In genomic region chr6:167046861-167047495, GRCh38 we compare ENCODE assay signal across 9 cellular contexts. TPM values are rescaled to one million over a fixed set of nuclear protein-coding genes. Genes with fewer than 3 reads are reported as not detected.
DNase-seq lines count a peak whose midpoint lies in the region; ATAC-seq, FAIRE-seq and TF ChIP-seq lines count a peak whose summit lies in the region.
"Had no signal": no experiment of that assay in that cellular context is flagged by ENCODE, and none has a peak within 500 bp of the region (broad histone marks: within the 10 kb centered on the region; RNA-seq: fewer than 3 reads in every experiment).

No MANE protein-coding gene starts in this region.

- in situ Hi-C loops in GM12878 (cut with MboI), result no loop called here

- no peaks in the 10 kb centered on the region for H3K36me3 ChIP-seq in CD8-positive, alpha-beta T cell (ENCODE audit: insufficient read depth, low read length)
- no peaks in the 10 kb centered on the region; a peak in 2 of 4 replicates for H3K36me3 ChIP-seq in GM12878 (ENCODE audit: control insufficient read depth in 2 of 2, insufficient read depth in 2 of 2, low read length in 1 of 2)
- no peaks in the 10 kb centered on the region for H3K36me3 ChIP-seq in PC-9 (ENCODE audit: low read depth)

- no peaks in the 10 kb centered on the region for H3K27me3 Mint-ChIP-seq in CD8-positive, alpha-beta T cell (ENCODE audit: low read depth)

- H3K9ac ChIP-seq in GM12878 (ENCODE audit: control insufficient read depth, insufficient read depth, low read length), result peak overlapping the region; percentile 58

- CTCF ChIA-PET in CD8-positive, alpha-beta T cell (lab: Charles Lee), result interaction anchor here (0.9 to 1.2 kb wide), 2 partner anchors 54 to 57 kb away, joined by 3 read pairs; no protein-coding TSS in a partner anchor
- CTCF ChIA-PET in GM12878 (lab: Yijun Ruan, JAX), result interaction anchor here (0.6 to 2.7 kb wide), 19 partner anchors 10 to 274 kb away, joined by 3 to 20 read pairs (median 5); partner anchors contain the start of genes CCR6 and CEP43
- CTCF ChIA-PET in PC-9 (lab: Charles Lee), result no interaction called here

- H3K36me3 Mint-ChIP-seq in CD8-positive, alpha-beta T cell, result peaks cover 11% of the 10 kb centered on the region

- FAIRE-seq in GM12878 (lab: Jason Lieb, UNC), result peak; percentile 54

- no peak for TF ChIP-seq RAD21 in GM12878 (IDR thresholded peaks at IDR 0.05; ENCODE audit: insufficient read depth, low read depth, low read length)

- H3K4me2 ChIP-seq in GM12878 (ENCODE audit: control insufficient read depth, insufficient read depth) (peak overlapping the region; percentile 58), PC-9 (no peak overlapping the region)

- H3K9me3 ChIP-seq in CD8-positive, alpha-beta T cell (ENCODE audit: low read length), result no peaks in the 10 kb centered on the region
- no peaks in the 10 kb centered on the region for H3K9me3 ChIP-seq in GM12878 (replicated peaks; ENCODE audit: control insufficient read depth, insufficient read depth, low read length)
- H3K9me3 ChIP-seq in PC-9 (ENCODE audit: insufficient read depth, low read depth), result no peaks in the 10 kb centered on the region

- no peak for DNase-seq in CD8-positive, alpha-beta T cell
- DNase-seq in GM12878 (ENCODE audit: low read depth, low spot score) (no peak), PC-9 (no peak)
- no peak for DNase-seq in central memory CD4-positive, alpha-beta T cell
- DNase-seq: NK-92 treated with Interleukin-12 subunit alpha and Interleukin-12 subunit beta, amount 100 ng/mL, for 24 hours had no signal

- H3F3A ChIP-seq in PC-9 (ENCODE audit: insufficient read depth, low read depth), result no peaks in the 10 kb centered on the region

- no peaks in the 10 kb centered on the region for H3K9me2 ChIP-seq in PC-9 (ENCODE audit: insufficient read depth)

- H2AFZ ChIP-seq in GM12878 (ENCODE audit: control insufficient read depth, low read depth, low read length) (peak overlapping the region; percentile 89; the same call in 1 of the 2 replicates), PC-9 (no peak overlapping the region)

- no peak overlapping the region for H3K4me3 ChIP-seq in CD8-positive, alpha-beta T cell (ENCODE audit: low read depth, low read length)
- no peak overlapping the region for H3K4me3 ChIP-seq in GM12878
- no peak overlapping the region for H3K4me3 ChIP-seq in PC-9

- H3K27me3 ChIP-seq in CD8-positive, alpha-beta T cell (ENCODE audit: insufficient read depth, low read length), result no peaks in the 10 kb centered on the region
- H3K27me3 ChIP-seq in GM12878 (replicated peaks in 1 of 2; ENCODE audit: control insufficient read depth in 2 of 2, insufficient read depth in 2 of 2, low read length in 1 of 2) (no peaks in the 10 kb centered on the region), PC-9 (ENCODE audit: insufficient read depth, low read depth) (no peaks in the 10 kb centered on the region)

- no peak for TF ChIP-seq EP300 in GM12878 (IDR thresholded peaks at IDR 0.05; ENCODE audit: borderline replicate concordance in 1 of 2, control insufficient read depth in 1 of 2, low read depth in 2 of 2, low read length in 2 of 2)

- H4K20me1 ChIP-seq in GM12878 (ENCODE audit: control insufficient read depth, insufficient read depth) (no peaks in the 10 kb centered on the region), PC-9 (ENCODE audit: insufficient read depth) (no peaks in the 10 kb centered on the region)

- no peak for TF ChIP-seq POLR2A in GM12878 (IDR thresholded peaks at IDR 0.05; ENCODE audit: low read depth, low read length)

- RAD21 ChIA-PET in GM12878 (lab: Charles Lee; ENCODE audit: unreplicated experiment), result interaction anchor here (1.1 to 2.8 kb wide), 22 partner anchors 9 to 171 kb away, joined by 3 to 41 read pairs (median 8); partner anchors contain the start of genes CCR6, CEP43 and RNASET2

- H3K27ac Mint-ChIP-seq in CD8-positive, alpha-beta T cell, result peak overlapping the region; percentile 62

- BruUV-seq in GM12878 (replicated peaks; lab: Mats Ljungman, UMichigan) (TSS peak; percentile 97), PC-9 (replicated peaks; lab: Mats Ljungman, UMichigan) (no TSS peak)

- no peaks in the 10 kb centered on the region for H3K9me3 Mint-ChIP-seq in CD8-positive, alpha-beta T cell

- no peak overlapping the region for H3K27ac ChIP-seq in CD8-positive, alpha-beta T cell (ENCODE audit: low read depth, low read length)
- peak overlapping the region; percentile 89 for H3K27ac ChIP-seq in GM12878 (ENCODE audit: control insufficient read depth, insufficient read depth)
- no peak overlapping the region for H3K27ac ChIP-seq in PC-9

- WGBS in GM12878 (ENCODE audit: insufficient coverage, insufficient replicate concordance, low lambda C conversion rate, missing lambda C conversion rate), result 37% methylated on average over 8 of the region's 8 CpGs

- H3K79me2 ChIP-seq in GM12878 (ENCODE audit: control insufficient read depth, insufficient read depth, low read length) (no peaks in the 10 kb centered on the region), PC-9 (ENCODE audit: low read depth) (no peaks in the 10 kb centered on the region)

- H3K4me1 ChIP-seq in CD8-positive, alpha-beta T cell (ENCODE audit: insufficient read depth, low read length), result peaks cover 15% of the 10 kb centered on the region
- peaks cover 42% of the 10 kb centered on the region for H3K4me1 ChIP-seq in GM12878 (ENCODE audit: control insufficient read depth, insufficient read depth, low read length)
- no peaks in the 10 kb centered on the region for H3K4me1 ChIP-seq in PC-9 (replicated peaks; ENCODE audit: insufficient read depth)

- POLR2A ChIA-PET in CD8-positive, alpha-beta T cell (lab: Charles Lee), result interaction anchor here (1.2 to 1.6 kb wide), 2 partner anchors 10 to 13 kb away, joined by 4 to 6 read pairs; no protein-coding TSS in a partner anchor
- POLR2A ChIA-PET in GM12878 (lab: Charles Lee) (interaction anchor here (0.6 to 3.6 kb wide), 9 partner anchors 9 to 259 kb away, joined by 3 to 22 read pairs (median 7); partner anchors contain the start of gene CCR6), PC-9 (lab: Charles Lee; ENCODE audit: unreplicated experiment) (no interaction called here)

- ATAC-seq in CD8-positive, alpha-beta T cell, result peak; percentile 21
- ATAC-seq in GM19467 (IDR thresholded peaks at IDR 0.05; ENCODE audit: unreplicated experiment) (peak; percentile 25), HG03135 (IDR thresholded peaks at IDR 0.05; ENCODE audit: unreplicated experiment) (peak; percentile 20), GM12878 (peak; percentile 7), HG03342 (IDR thresholded peaks at IDR 0.05; ENCODE audit: unreplicated experiment) (no peak), HG03469 (IDR thresholded peaks at IDR 0.05; ENCODE audit: unreplicated experiment) (no peak)

- H3K4me1 Mint-ChIP-seq in CD8-positive, alpha-beta T cell (ENCODE audit: low read depth), result peaks cover 29% of the 10 kb centered on the region

- peak overlapping the region; percentile 73 for H3K4me3 Mint-ChIP-seq in CD8-positive, alpha-beta T cell

- intact Hi-C loops in CD8-positive, alpha-beta T cell (cut with DNase I, micrococcal nuclease), result loop anchor here in 1 of 2 experiments (2.0 to 5.0 kb wide), 2 partner anchors 48 to 65 kb away; no protein-coding TSS in a partner anchor
- intact Hi-C loops in GM12878 (cut with micrococcal nuclease; ENCODE audit: unreplicated experiment), result loop anchor here (1.0 to 5.0 kb wide), 4 partner anchors 47 to 106 kb away; partner anchors contain the start of gene RNASET2
- intact Hi-C loops in PC-9 (cut with micrococcal nuclease; ENCODE audit: unreplicated experiment), result no loop called here

- no peak for TF ChIP-seq CTCF in CD8-positive, alpha-beta T cell (IDR thresholded peaks at IDR 0.05)
- 0 out of 6 replicates have a peak, but pooled peaks of 1 of the 3 experiments have one; percentile 15 for TF ChIP-seq CTCF in GM12878 (IDR thresholded peaks at IDR 0.05 in 2 of 3, conservative IDR thresholded peaks at IDR 0.05 in 1 of 3; ENCODE audit: control insufficient read depth in 2 of 3, extremely low read depth in 1 of 3, insufficient read depth in 1 of 3, low read depth in 3 of 3, low read length in 3 of 3)
- TF ChIP-seq CTCF in PC-9 (conservative IDR thresholded peaks at IDR 0.05), result no peak

- SMC1A ChIA-PET in GM12878 (lab: Charles Lee; ENCODE audit: uncharacterized antibody, unreplicated experiment), result interaction anchor here (0.6 to 2.9 kb wide), 25 partner anchors 9 to 796 kb away, joined by 3 to 84 read pairs (median 6); partner anchors contain the start of genes CCR6 and CEP43

RNA-seq across cellular contexts. Expression of gene CEP43, which starts 47.8 kb away (rescaled TPM):
- total RNA-seq in CD8-positive, alpha-beta T cell, result 1 to 10 TPM; 5.7 to 8.7 TPM
- 100 and 101 TPM in 2 replicates for total RNA-seq in GM12878 (2013; cell fraction: nucleolus; rRNA removed)
- 16.3 and 23.1 TPM in 2 replicates for total RNA-seq in GM12878 (2014; rRNA removed)
- 23.4 and 25.4 TPM in 2 replicates for total RNA-seq in GM12878 (2014; rRNA removed; fragmentation: Illumina TruSeq; extraction: Trizol)
- 16.5 and 19.5 TPM in 2 replicates for total RNA-seq in GM12878 (2021)
- 7.2 TPM for polyA plus RNA-seq in GM12878 (2011; ENCODE audit: low read depth)
- polyA plus RNA-seq in GM12878 (2011; rRNA removed), result 49.9 and 77.7 TPM in 2 replicates
- polyA plus RNA-seq in GM12878 (2011; cell fraction: cytosol; rRNA removed), result 14.3 and 14.7 TPM in 2 replicates
- 65.4 and 73.5 TPM in 2 replicates for polyA plus RNA-seq in GM12878 (2011; cell fraction: nucleus; rRNA removed)
- 12.1 and 15.9 TPM in 2 replicates for polyA plus RNA-seq in GM12878 (2012)
- 27.3 and 33.7 TPM in 2 replicates for polyA plus RNA-seq in GM12878 (2014; fragmentation: Illumina TruSeq; extraction: Trizol)
- polyA plus RNA-seq in GM12878 (2014; fragmentation: Nextera tagmentation; extraction: Ambion mirVana), result 10 to 100 TPM in 1 of 2 experiments, 1 to 10 TPM in 1; 7.7 to 11.4 TPM
- polyA plus RNA-seq in GM12878 (2014; rRNA removed), result 23.8 and 23.9 TPM in 2 replicates
- polyA plus RNA-seq in GM12878 (2016; fragmentation: Nextera tagmentation; extraction: Ambion mirVana), result 10 to 100 TPM; 41.8 to 44.2 TPM
- 22.0 and 27.0 TPM in 2 replicates for polyA minus RNA-seq in GM12878 (2011; rRNA and poly(A)+ RNA removed)
- polyA minus RNA-seq in GM12878 (2011; cell fraction: cytosol; rRNA and poly(A)+ RNA removed), result 10.0 and 11.5 TPM in 2 replicates
- polyA minus RNA-seq in GM12878 (2011; cell fraction: nucleus; rRNA and poly(A)+ RNA removed), result 25.6 and 30.8 TPM in 2 replicates
- 18.1 and 19.7 TPM in 2 replicates for total RNA-seq in PC-9 (2021)

Comparison
In these comparisons a context has a peak if more than half of its experiments do, and no peak if none do; other contexts are left out.
1. ATAC-seq: peak in CD8-positive, alpha-beta T cell (single experiment), GM19467 (single experiment), HG03135 (single experiment) and GM12878 (single experiment); none in HG03342 (single experiment) and HG03469 (single experiment).